ENCODE assay signal across 8 cellular contexts in genomic region chr12:65306603-65307501, GRCh38. TPM values are rescaled to one million over a fixed set of nuclear protein-coding genes. Genes with fewer than 3 reads are reported as not detected.
A peak's percentile ranks its signal among the peaks of the same experiment; 100 is the strongest.
DNase-seq lines count a peak whose midpoint lies in the region; ATAC-seq and TF ChIP-seq lines count a peak whose summit lies in the region.

No MANE protein-coding gene starts in this region.

- CTCF ChIA-PET in HEK293 (lab: Yijun Ruan, JAX): interaction anchor here (0.6 to 1.7 kb wide), 21 partner anchors 9 to 824 kb away, joined by 3 to 10 read pairs (median 4); partner anchors contain the start of gene LLPH

- H3K27me3 ChIP-seq in BLaER1 (no peaks in the 10 kb centered on the region), neural progenitor cell (no peaks in the 10 kb centered on the region)

- H3K27ac ChIP-seq in BLaER1: no peak overlapping the region
- no peak overlapping the region for H3K27ac ChIP-seq in HEK293 (ENCODE audit: extremely low read depth, low read depth, low read length)
- H3K27ac ChIP-seq in neural progenitor cell: no peak overlapping the region

- no peak overlapping the region for H3K4me3 Mint-ChIP-seq in neural progenitor cell
- no peak overlapping the region for H3K4me3 Mint-ChIP-seq in activated T-cell treated with anti-CD3 and anti-CD28 coated beads, Interleukin-2, amount 50 U/mL, for 72 hours

- H3K79me2 ChIP-seq in neural progenitor cell (ENCODE audit: low read depth): no peaks in the 10 kb centered on the region

- peak overlapping the region; percentile 57 for H3K4me2 ChIP-seq in BLaER1
- H3K4me2 ChIP-seq in neural progenitor cell: no peak overlapping the region

- DNase-seq in erythroblast (lab: John Stamatoyannopoulos, UW): peak; percentile 22 to 50
- DNase-seq in neural progenitor cell (ENCODE audit: low spot score): peak; percentile 31
- DNase-seq in activated CD8-positive, alpha-beta memory T cell treated with anti-CD3 and anti-CD28 coated beads, Interleukin-2, amount 50 U/mL, for 48 hours: no peak
- no peak for DNase-seq in activated T-cell treated with anti-CD3 and anti-CD28 coated beads, Interleukin-2, amount 50 U/mL, for 72 hours

- no peaks in the 10 kb centered on the region for H3K27me3 Mint-ChIP-seq in neural progenitor cell (ENCODE audit: insufficient read depth, low read depth)
- H3K27me3 Mint-ChIP-seq in activated T-cell treated with anti-CD3 and anti-CD28 coated beads, Interleukin-2, amount 50 U/mL, for 72 hours (ENCODE audit: low read depth): peaks cover 45% of the 10 kb centered on the region

- no peak overlapping the region for H3K9ac ChIP-seq in BLaER1
- H3K9ac ChIP-seq in neural progenitor cell: no peak overlapping the region

- POLR2A ChIA-PET in HEK293 (lab: Yijun Ruan, JAX): no interaction called here

- no peaks in the 10 kb centered on the region for H3K36me3 ChIP-seq in BLaER1
- peaks cover 0 to 5% of the 10 kb centered on the region in 2 experiments; a peak in 1 of 3 replicates for H3K36me3 ChIP-seq in HEK293 (ENCODE audit: control insufficient read depth in 2 of 2, insufficient read depth in 1 of 2, low read length in 2 of 2)
- H3K36me3 ChIP-seq in neural progenitor cell: no peaks in the 10 kb centered on the region

- peaks cover 5% of the 10 kb centered on the region for H3K4me1 Mint-ChIP-seq in neural progenitor cell
- H3K4me1 Mint-ChIP-seq in activated T-cell treated with anti-CD3 and anti-CD28 coated beads, Interleukin-2, amount 50 U/mL, for 72 hours (ENCODE audit: low read depth): peaks cover 12% of the 10 kb centered on the region

- H3K27ac Mint-ChIP-seq in neural progenitor cell: no peak overlapping the region
- no peak overlapping the region for H3K27ac Mint-ChIP-seq in activated T-cell treated with anti-CD3 and anti-CD28 coated beads, Interleukin-2, amount 50 U/mL, for 72 hours

- H3K4me3 ChIP-seq in BLaER1: no peak overlapping the region
- H3K4me3 ChIP-seq in HEK293 (ENCODE audit: low read depth, low read length): no peak overlapping the region
- H3K4me3 ChIP-seq in neural progenitor cell: no peak overlapping the region

- H3F3A ChIP-seq in neural progenitor cell (ENCODE audit: low read depth): no peaks in the 10 kb centered on the region

- H3K9me3 ChIP-seq in BLaER1: no peaks in the 10 kb centered on the region
- H3K9me3 ChIP-seq in HEK293 (ENCODE audit: control insufficient read depth, insufficient read depth, low read depth, low read length): no peaks in the 10 kb centered on the region
- no peaks in the 10 kb centered on the region for H3K9me3 ChIP-seq in neural progenitor cell (ENCODE audit: low read depth)

- peaks cover 1% of the 10 kb centered on the region for H3K36me3 Mint-ChIP-seq in neural progenitor cell
- no peaks in the 10 kb centered on the region for H3K36me3 Mint-ChIP-seq in activated T-cell treated with anti-CD3 and anti-CD28 coated beads, Interleukin-2, amount 50 U/mL, for 72 hours (ENCODE audit: insufficient read depth in 2 of 2)

- TF ChIP-seq CTCF in HEK293 (tag by site-specific recombination; IDR thresholded peaks at IDR 0.05): no peak; the same call in 1 of the 2 replicates
- peak; percentile 72 for TF ChIP-seq CTCF in neural progenitor cell (IDR thresholded peaks at IDR 0.05)

- H4K20me1 ChIP-seq in BLaER1: no peaks in the 10 kb centered on the region
- no peaks in the 10 kb centered on the region for H4K20me1 ChIP-seq in neural progenitor cell (ENCODE audit: low read depth)

- peaks cover 4% of the 10 kb centered on the region for H3K9me3 Mint-ChIP-seq in neural progenitor cell
- no peaks in the 10 kb centered on the region for H3K9me3 Mint-ChIP-seq in activated T-cell treated with anti-CD3 and anti-CD28 coated beads, Interleukin-2, amount 50 U/mL, for 72 hours

- H2AFZ ChIP-seq in neural progenitor cell (replicated peaks): no peak overlapping the region

- H3K4me1 ChIP-seq in BLaER1: peaks cover 26% of the 10 kb centered on the region
- 0 out of 2 replicates have a peak, but pooled peaks cover 3% of the 10 kb centered on the region for H3K4me1 ChIP-seq in HEK293 (ENCODE audit: control insufficient read depth, insufficient read depth, low read length)
- peaks cover 12% of the 10 kb centered on the region for H3K4me1 ChIP-seq in neural progenitor cell

- ATAC-seq in GM19395 (IDR thresholded peaks at IDR 0.05; ENCODE audit: unreplicated experiment): no peak
- no peak for ATAC-seq in activated T-cell treated with anti-CD3 and anti-CD28 coated beads, Interleukin-2, amount 50 U/mL, for 72 hours (replicated peaks in 1 of 2)

- no peak for TF ChIP-seq POLR2A in erythroblast (IDR thresholded peaks at IDR 0.05; ENCODE audit: low read length)

TF ChIP-seq in HEK293, 187 proteins besides CTCF, POLR2A, EP300 and RAD21 (continues in another document):
- TF ChIP-seq, protein P1, sequence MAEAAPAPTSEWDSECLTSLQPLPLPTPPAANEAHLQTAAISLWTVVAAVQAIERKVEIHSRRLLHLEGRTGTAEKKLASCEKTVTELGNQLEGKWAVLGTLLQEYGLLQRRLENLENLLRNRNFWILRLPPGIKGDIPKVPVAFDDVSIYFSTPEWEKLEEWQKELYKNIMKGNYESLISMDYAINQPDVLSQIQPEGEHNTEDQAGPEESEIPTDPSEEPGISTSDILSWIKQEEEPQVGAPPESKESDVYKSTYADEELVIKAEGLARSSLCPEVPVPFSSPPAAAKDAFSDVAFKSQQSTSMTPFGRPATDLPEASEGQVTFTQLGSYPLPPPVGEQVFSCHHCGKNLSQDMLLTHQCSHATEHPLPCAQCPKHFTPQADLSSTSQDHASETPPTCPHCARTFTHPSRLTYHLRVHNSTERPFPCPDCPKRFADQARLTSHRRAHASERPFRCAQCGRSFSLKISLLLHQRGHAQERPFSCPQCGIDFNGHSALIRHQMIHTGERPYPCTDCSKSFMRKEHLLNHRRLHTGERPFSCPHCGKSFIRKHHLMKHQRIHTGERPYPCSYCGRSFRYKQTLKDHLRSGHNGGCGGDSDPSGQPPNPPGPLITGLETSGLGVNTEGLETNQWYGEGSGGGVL (tag by site-specific recombination; IDR thresholded peaks at IDR 0.05): no peak
- TF ChIP-seq ZNF549 (tag by site-specific recombination; IDR thresholded peaks at IDR 0.05) (no peak), OSR2 (tag by site-specific recombination; IDR thresholded peaks at IDR 0.05) (peak; percentile 76), SP7 (tag by site-specific recombination; IDR thresholded peaks at IDR 0.05) (peak; percentile 63), ZBTB21 (tag by site-specific recombination; IDR thresholded peaks at IDR 0.05) (peak; percentile 86), ZNF24 (tag by site-specific recombination; IDR thresholded peaks at IDR 0.05) (0 out of 2 replicates have a peak, but pooled peaks have one; percentile 37)

TF ChIP-seq in PFSK-1, 5 proteins besides CTCF, POLR2A, EP300 and RAD21:
- TF ChIP-seq FOXP2 (optimal IDR thresholded peaks at IDR 0.05; ENCODE audit: borderline replicate concordance, extremely low read depth, extremely low read length, insufficient read depth) (peak; percentile 27), POLR2AphosphoS5 (IDR thresholded peaks at IDR 0.05; ENCODE audit: low read depth, low read length) (no peak), SIN3A (IDR thresholded peaks at IDR 0.05; ENCODE audit: borderline replicate concordance, insufficient read depth, low read length) (0 out of 2 replicates have a peak, but pooled peaks have one; percentile 12), TAF1 (IDR thresholded peaks at IDR 0.05; ENCODE audit: borderline replicate concordance, insufficient read depth, low read length) (no peak)
- TF ChIP-seq, protein P2, sequence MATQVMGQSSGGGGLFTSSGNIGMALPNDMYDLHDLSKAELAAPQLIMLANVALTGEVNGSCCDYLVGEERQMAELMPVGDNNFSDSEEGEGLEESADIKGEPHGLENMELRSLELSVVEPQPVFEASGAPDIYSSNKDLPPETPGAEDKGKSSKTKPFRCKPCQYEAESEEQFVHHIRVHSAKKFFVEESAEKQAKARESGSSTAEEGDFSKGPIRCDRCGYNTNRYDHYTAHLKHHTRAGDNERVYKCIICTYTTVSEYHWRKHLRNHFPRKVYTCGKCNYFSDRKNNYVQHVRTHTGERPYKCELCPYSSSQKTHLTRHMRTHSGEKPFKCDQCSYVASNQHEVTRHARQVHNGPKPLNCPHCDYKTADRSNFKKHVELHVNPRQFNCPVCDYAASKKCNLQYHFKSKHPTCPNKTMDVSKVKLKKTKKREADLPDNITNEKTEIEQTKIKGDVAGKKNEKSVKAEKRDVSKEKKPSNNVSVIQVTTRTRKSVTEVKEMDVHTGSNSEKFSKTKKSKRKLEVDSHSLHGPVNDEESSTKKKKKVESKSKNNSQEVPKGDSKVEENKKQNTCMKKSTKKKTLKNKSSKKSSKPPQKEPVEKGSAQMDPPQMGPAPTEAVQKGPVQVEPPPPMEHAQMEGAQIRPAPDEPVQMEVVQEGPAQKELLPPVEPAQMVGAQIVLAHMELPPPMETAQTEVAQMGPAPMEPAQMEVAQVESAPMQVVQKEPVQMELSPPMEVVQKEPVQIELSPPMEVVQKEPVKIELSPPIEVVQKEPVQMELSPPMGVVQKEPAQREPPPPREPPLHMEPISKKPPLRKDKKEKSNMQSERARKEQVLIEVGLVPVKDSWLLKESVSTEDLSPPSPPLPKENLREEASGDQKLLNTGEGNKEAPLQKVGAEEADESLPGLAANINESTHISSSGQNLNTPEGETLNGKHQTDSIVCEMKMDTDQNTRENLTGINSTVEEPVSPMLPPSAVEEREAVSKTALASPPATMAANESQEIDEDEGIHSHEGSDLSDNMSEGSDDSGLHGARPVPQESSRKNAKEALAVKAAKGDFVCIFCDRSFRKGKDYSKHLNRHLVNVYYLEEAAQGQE (IDR thresholded peaks at IDR 0.05; ENCODE audit: insufficient read depth in 1 of 2, low read depth in 2 of 2, low read length in 2 of 2): no peak

RNA-seq across cellular contexts. Expression of gene MSRB3, which starts 28.4 kb away (rescaled TPM):
- polyA plus RNA-seq in PFSK-1 (2012; ENCODE audit: insufficient read length, low read depth): 10.3 TPM
- 3.7 and 5.4 TPM in 2 replicates for total RNA-seq in neural progenitor cell (ENCODE audit: low replicate concordance)
- total RNA-seq in activated T-cell treated with anti-CD3 and anti-CD28 coated beads, Interleukin-2, amount 50 U/mL, for 72 hours: under 1 TPM; 0.16 to 0.24 TPM

Comparison
In these comparisons a context has a peak if more than half of its experiments do, and no peak if none do; other contexts are left out.
1. DNase-seq: peak in erythroblast (2 of 2) and neural progenitor cell (single experiment); none in activated CD8-positive, alpha-beta memory T cell treated with anti-CD3 and anti-CD28 coated beads, Interleukin-2, amount 50 U/mL, for 48 hours (single experiment) and activated T-cell treated with anti-CD3 and anti-CD28 coated beads, Interleukin-2, amount 50 U/mL, for 72 hours (0 of 2).